In genomic region chr17:7403043-7403901, GRCh38 we compare ENCODE assay signal across 8 cellular contexts.
DNase-seq lines count a peak whose midpoint lies in the region; TF ChIP-seq lines count a peak whose summit lies in the region.

No MANE protein-coding gene starts in this region.

- in situ Hi-C loops in astrocyte of the cerebellum (cut with HindIII; ENCODE audit: low sequenced_read_pairs): no loop called here

- TF ChIP-seq CTCF in astrocyte of the cerebellum (IDR thresholded peaks at IDR 0.05; ENCODE audit: low read depth, low read length, missing control alignments): no peak

- peak overlapping the region; percentile 72 for H3K4me3 ChIP-seq in astrocyte of the cerebellum (ENCODE audit: low read depth, low read length)

- DNase-seq in SIG-M5 treated with dmso at 0.1 percent for 504 hours (lab: John Stamatoyannopoulos, UW; ENCODE audit: unreplicated experiment) (peak; percentile 77), SIG-M5 (lab: John Stamatoyannopoulos, UW) (no peak), NCI-H82 (lab: John Stamatoyannopoulos, UW) (peak; percentile 95), astrocyte of the cerebellum (ENCODE audit: low read depth) (no peak), iPS-NIHi11 (ENCODE audit: low spot score) (peak; percentile 80), Ammon's horn (ENCODE audit: low spot score) (no peak)
- peak; percentile 19 for DNase-seq in stimulated activated CD4-positive, alpha-beta T cell treated with anti-CD3 and anti-CD28 coated beads, Interleukin-4, amount 100 ng/mL, for 24 hours
- DNase-seq in central memory CD4-positive, alpha-beta T cell: no peak

Comparison
In these comparisons a context has a peak if more than half of its experiments do, and no peak if none do; other contexts are left out.
1. DNase-seq: peak in SIG-M5 treated with dmso at 0.1 percent for 504 hours (single experiment), NCI-H82 (single experiment), iPS-NIHi11 (single experiment) and stimulated activated CD4-positive, alpha-beta T cell treated with anti-CD3 and anti-CD28 coated beads, Interleukin-4, amount 100 ng/mL, for 24 hours (single experiment); none in SIG-M5 (single experiment), astrocyte of the cerebellum (single experiment), central memory CD4-positive, alpha-beta T cell (single experiment) and Ammon's horn (single experiment).